Comparison of ENCODE assay signal across 27 cellular contexts in genomic region chr3:194549853-194550252, GRCh38.
"Had no signal": no experiment of that assay in that cellular context is flagged by ENCODE, and none has a peak within 500 bp of the region (broad histone marks: within the 10 kb centered on the region; RNA-seq: fewer than 3 reads in every experiment).

No MANE protein-coding gene starts in this region.

- H3K4me1 Mint-ChIP-seq: activated B cell treated with CpG ODN at 0.5 μM for 24 hours; activated CD4-positive, alpha-beta T cell treated with anti-CD3 and anti-CD28 coated beads, Interleukin-2, amount 10 ng/mL, durations not matched to agents 24 days and 14 days; activated CD8-positive, alpha-beta memory T cell treated with anti-CD3 and anti-CD28 coated beads, Interleukin-2, amount 10 ng/mL, durations not matched to agents 7 days and 5 days; activated naive CD8-positive, alpha-beta T cell treated with anti-CD3 and anti-CD28 coated beads, Interleukin-2, amount 50 U/mL, for 24 hours had no signal

- H3K36me3 ChIP-seq: MG63 had no signal

- DNase-seq: activated B cell treated with CpG ODN at 0.5 μM for 24 hours; activated CD4-positive, alpha-beta T cell treated with anti-CD3 and anti-CD28 coated beads for 1 hour; activated CD4-positive, alpha-beta T cell treated with anti-CD3 and anti-CD28 coated beads, Interleukin-2, amount 10 ng/mL, durations not matched to agents 24 days and 14 days; activated CD4-positive, alpha-beta T cell treated with anti-CD3 and anti-CD28 coated beads, Interleukin-2, amount 50 U/mL, for 48 hours; activated CD8-positive, alpha-beta memory T cell treated with anti-CD3 and anti-CD28 coated beads, Interleukin-2, amount 10 ng/mL, durations not matched to agents 7 days and 5 days; activated effector memory CD4-positive, alpha-beta T cell treated with anti-CD3 and anti-CD28 coated beads, Interleukin-2, amount 50 U/mL, for 16 hours; activated naive CD4-positive, alpha-beta T cell treated with Interleukin-2 at 50 U/mL for 16 hours; activated naive CD8-positive, alpha-beta T cell treated with anti-CD3 and anti-CD28 coated beads, Interleukin-2, amount 50 U/mL, for 24 hours; activated T-cell treated with anti-CD3 and anti-CD28 coated beads, Interleukin-2, amount 50 U/mL, for 24 hours; amniotic stem cell; MG63; NCI-H1105; NCI-H1436; NCI-H1694 treated with DMSO at 0.1 percent for 48 hours; NCI-H2081; NCI-H510A treated with DMSO at 0.1 percent for 48 hours; NCI-H69; NK-92 treated with Interleukin-12 subunit alpha and Interleukin-12 subunit beta, amount 100 ng/mL, for 24 hours; OCI-M1; RPMI8226; SHP77; T-cell; T-helper 2 cell; T1000 had no signal

- H3K27me3 ChIP-seq: MG63 had no signal

- H3K4me3 Mint-ChIP-seq: activated B cell treated with CpG ODN at 0.5 μM for 24 hours; activated CD4-positive, alpha-beta T cell treated with anti-CD3 and anti-CD28 coated beads, Interleukin-2, amount 10 ng/mL, durations not matched to agents 24 days and 14 days; activated CD8-positive, alpha-beta memory T cell treated with anti-CD3 and anti-CD28 coated beads, Interleukin-2, amount 10 ng/mL, durations not matched to agents 7 days and 5 days; activated naive CD8-positive, alpha-beta T cell treated with anti-CD3 and anti-CD28 coated beads, Interleukin-2, amount 50 U/mL, for 24 hours; activated T-cell treated with anti-CD3 and anti-CD28 coated beads, Interleukin-2, amount 50 U/mL, for 24 hours; activated T-helper 1 cell treated with anti-CD3 and anti-CD28 coated beads, Interleukin-12 subunit alpha, Interleukin-12 subunit beta, Interleukin-2, Interleukin-4 antibody, amounts not matched to agents 30 ng/mL and 10 ng/mL and 1 ng/mL, durations not matched to agents 14 hours and 24 hours and 36 hours; brain; T-cell had no signal

- H3K27ac Mint-ChIP-seq: activated B cell treated with CpG ODN at 0.5 μM for 24 hours; activated CD4-positive, alpha-beta T cell treated with anti-CD3 and anti-CD28 coated beads, Interleukin-2, amount 10 ng/mL, durations not matched to agents 24 days and 14 days; activated CD8-positive, alpha-beta memory T cell treated with anti-CD3 and anti-CD28 coated beads, Interleukin-2, amount 10 ng/mL, durations not matched to agents 7 days and 5 days; activated naive CD4-positive, alpha-beta T cell treated with anti-CD3 and anti-CD28 coated beads, Interleukin-2, amount 50 U/mL, for 72 hours; activated naive CD8-positive, alpha-beta T cell treated with anti-CD3 and anti-CD28 coated beads, Interleukin-2, amount 50 U/mL, for 24 hours; activated T-cell treated with anti-CD3 and anti-CD28 coated beads, Interleukin-2, amount 50 U/mL, for 24 hours; activated T-helper 1 cell treated with anti-CD3 and anti-CD28 coated beads, Interleukin-12 subunit alpha, Interleukin-12 subunit beta, Interleukin-2, Interleukin-4 antibody, amounts not matched to agents 30 ng/mL and 10 ng/mL and 1 ng/mL, durations not matched to agents 14 hours and 24 hours and 36 hours; T-cell had no signal

- H3K36me3 Mint-ChIP-seq: activated CD8-positive, alpha-beta memory T cell treated with anti-CD3 and anti-CD28 coated beads, Interleukin-2, amount 10 ng/mL, durations not matched to agents 7 days and 5 days; T-cell had no signal

- H3K4me3 ChIP-seq: MG63 had no signal

- H3K27me3 Mint-ChIP-seq: activated CD8-positive, alpha-beta memory T cell treated with anti-CD3 and anti-CD28 coated beads, Interleukin-2, amount 10 ng/mL, durations not matched to agents 7 days and 5 days; activated T-cell treated with anti-CD3 and anti-CD28 coated beads, Interleukin-2, amount 50 U/mL, for 24 hours; brain; T-cell had no signal

- ATAC-seq: activated CD8-positive, alpha-beta memory T cell treated with anti-CD3 and anti-CD28 coated beads, Interleukin-2, amount 10 ng/mL, durations not matched to agents 7 days and 5 days; activated naive CD4-positive, alpha-beta T cell treated with anti-CD3 and anti-CD28 coated beads, Interleukin-2, amount 50 U/mL, for 72 hours; activated naive CD8-positive, alpha-beta T cell treated with anti-CD3 and anti-CD28 coated beads, Interleukin-2, amount 50 U/mL, for 24 hours; T-cell had no signal
